9 cellular contexts compared by ENCODE assay signal in genomic region chr2:222613715-222614331, GRCh38. TPM values are rescaled to one million over a fixed set of nuclear protein-coding genes. Genes with fewer than 3 reads are reported as not detected.
DNase-seq lines count a peak whose midpoint lies in the region; ATAC-seq and TF ChIP-seq lines count a peak whose summit lies in the region.
"Had no signal": no experiment of that assay in that cellular context is flagged by ENCODE, and none has a peak within 500 bp of the region (broad histone marks: within the 10 kb centered on the region; RNA-seq: fewer than 3 reads in every experiment).

No MANE protein-coding gene starts in this region.

- peak; percentile 93 for ATAC-seq in GM18502 (IDR thresholded peaks at IDR 0.05; ENCODE audit: poor library complexity, unreplicated experiment)
- peak; percentile 69 for ATAC-seq in HG02840 (IDR thresholded peaks at IDR 0.05; ENCODE audit: low FRiP score, unreplicated experiment)
- peak; percentile 63 for ATAC-seq in T-helper 17 cell
- ATAC-seq in gastroesophageal sphincter, result peak; percentile 51

- no peak overlapping the region for H3K27ac ChIP-seq in gastroesophageal sphincter

- H3K36me3 ChIP-seq in gastroesophageal sphincter, result peaks cover 0 to 65% of the 10 kb centered on the region in 2 donors

- no peak overlapping the region for H3K4me3 Mint-ChIP-seq in T-helper 17 cell
- H3K4me3 Mint-ChIP-seq in activated T-cell treated with anti-CD3 and anti-CD28 coated beads, Interleukin-2, amount 50 U/mL, for 24 hours, result no peak overlapping the region
- H3K4me3 Mint-ChIP-seq: IgD-negative memory B cell had no signal

- no peak for TF ChIP-seq POLR2A in gastroesophageal sphincter (IDR thresholded peaks at IDR 0.05)

- DNase-seq in AML-193 (lab: John Stamatoyannopoulos, UW) (peak; percentile 45 to 52), NCI-H1417 treated with DMSO at 0.1 percent for 48 hours (lab: John Stamatoyannopoulos, UW) (peak; percentile 17), T-helper 17 cell (no peak), renal cortical epithelial cell (ENCODE audit: low read depth) (peak; percentile 50)
- no peak for DNase-seq in activated T-cell treated with anti-CD3 and anti-CD28 coated beads, Interleukin-2, amount 50 U/mL, for 24 hours

- peaks cover 8% of the 10 kb centered on the region for H3K4me1 Mint-ChIP-seq in T-helper 17 cell
- H3K4me1 Mint-ChIP-seq in activated T-cell treated with anti-CD3 and anti-CD28 coated beads, Interleukin-2, amount 50 U/mL, for 24 hours (ENCODE audit: low read depth), result no peaks in the 10 kb centered on the region
- H3K4me1 Mint-ChIP-seq: IgD-negative memory B cell had no signal

- H3K9me3 ChIP-seq in T-helper 17 cell (ENCODE audit: control insufficient read depth, low read length, poor library complexity, severe bottlenecking) (no peaks in the 10 kb centered on the region), gastroesophageal sphincter (no peaks in the 10 kb centered on the region)

- TF ChIP-seq CTCF in gastroesophageal sphincter (IDR thresholded peaks at IDR 0.05), result peak; percentile 63 to 82 (median 68)

- peaks cover 6% of the 10 kb centered on the region for H3K36me3 Mint-ChIP-seq in T-helper 17 cell (ENCODE audit: low read depth)
- peaks cover 87% of the 10 kb centered on the region for H3K36me3 Mint-ChIP-seq in activated T-cell treated with anti-CD3 and anti-CD28 coated beads, Interleukin-2, amount 50 U/mL, for 24 hours (ENCODE audit: low read depth)

- H3K4me3 ChIP-seq in gastroesophageal sphincter, result no peak overlapping the region

- 40 to 43% methylated on average over 3 of the region's 3 CpGs for WGBS in gastroesophageal sphincter (ENCODE audit: low coverage in 1 of 2), 2 donors

- no peaks in the 10 kb centered on the region for H3K27me3 ChIP-seq in gastroesophageal sphincter

- no peak overlapping the region for H3K27ac Mint-ChIP-seq in T-helper 17 cell
- H3K27ac Mint-ChIP-seq in activated T-cell treated with anti-CD3 and anti-CD28 coated beads, Interleukin-2, amount 50 U/mL, for 24 hours, result no peak overlapping the region
- H3K27ac Mint-ChIP-seq: IgD-negative memory B cell had no signal

- no peaks in the 10 kb centered on the region for H3K27me3 Mint-ChIP-seq in T-helper 17 cell
- no peaks in the 10 kb centered on the region for H3K27me3 Mint-ChIP-seq in activated T-cell treated with anti-CD3 and anti-CD28 coated beads, Interleukin-2, amount 50 U/mL, for 24 hours
- H3K27me3 Mint-ChIP-seq: IgD-negative memory B cell had no signal

- no peaks in the 10 kb centered on the region for H3K9me3 Mint-ChIP-seq in activated T-cell treated with anti-CD3 and anti-CD28 coated beads, Interleukin-2, amount 50 U/mL, for 24 hours
- H3K9me3 Mint-ChIP-seq: IgD-negative memory B cell had no signal

- no peaks in the 10 kb centered on the region for H3K4me1 ChIP-seq in gastroesophageal sphincter

- no peak for TF ChIP-seq EP300 in gastroesophageal sphincter (IDR thresholded peaks at IDR 0.05)

RNA-seq across cellular contexts. Expression of gene FARSB, which starts 42.1 kb away (rescaled TPM):
- total RNA-seq in T-helper 17 cell (10 to 100 TPM; 12.5 to 13.2 TPM), gastroesophageal sphincter (10 to 100 TPM; 11.1 to 14.3 (median 13.0) TPM), renal cortical epithelial cell (9.3 and 12.3 TPM in 2 replicates)

RNA-seq across cellular contexts. Expression of gene MOGAT1, which starts 57.6 kb away (rescaled TPM):
- total RNA-seq in T-helper 17 cell (not detected), gastroesophageal sphincter (not detected), renal cortical epithelial cell (not detected in 2 replicates)

Comparison
In these comparisons a context has a peak if more than half of its experiments do, and no peak if none do; other contexts are left out.
1. DNase-seq: peak in AML-193 (2 of 2), NCI-H1417 treated with DMSO at 0.1 percent for 48 hours (single experiment) and renal cortical epithelial cell (single experiment); none in T-helper 17 cell (0 of 3) and activated T-cell treated with anti-CD3 and anti-CD28 coated beads, Interleukin-2, amount 50 U/mL, for 24 hours (single experiment).
2. Peak in every context shown above with its lines, with median percentiles within 50 percentile points of each other: ATAC-seq.